In the genomic region with DNA sequence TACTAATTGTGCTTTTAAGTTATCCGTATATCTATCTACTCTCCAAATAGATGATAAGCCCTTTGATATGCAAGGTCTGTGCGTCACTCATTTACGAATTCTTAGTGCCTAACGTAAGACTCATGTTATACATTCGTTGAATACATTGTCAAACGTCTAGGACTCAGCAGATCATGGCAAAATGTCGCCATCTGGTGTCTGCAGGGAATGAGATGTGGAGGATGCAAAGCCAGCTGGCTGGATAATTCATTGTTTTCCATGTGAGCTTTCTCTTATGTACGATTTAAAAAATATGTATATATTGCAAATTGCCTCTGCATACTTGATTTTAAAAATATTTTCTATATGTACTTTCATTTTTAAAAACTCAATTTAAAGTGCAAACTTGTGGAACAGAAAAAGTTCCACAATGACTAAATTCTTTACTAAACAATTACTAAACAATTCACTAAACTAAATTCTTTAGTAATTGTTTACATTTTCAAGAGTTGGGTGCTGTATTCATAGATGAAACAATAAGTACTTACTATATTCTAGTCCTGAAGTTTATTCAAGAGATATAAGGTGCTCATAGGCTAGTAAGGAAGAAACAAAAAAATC, we compare ENCODE assay signal across 1 cellular context.
TF ChIP-seq lines count a peak whose summit lies in the region.

No MANE protein-coding gene starts in this region.

TF ChIP-seq in IMR-90, 13 proteins besides CTCF, POLR2A, EP300 and RAD21:
- TF ChIP-seq, protein P1, sequence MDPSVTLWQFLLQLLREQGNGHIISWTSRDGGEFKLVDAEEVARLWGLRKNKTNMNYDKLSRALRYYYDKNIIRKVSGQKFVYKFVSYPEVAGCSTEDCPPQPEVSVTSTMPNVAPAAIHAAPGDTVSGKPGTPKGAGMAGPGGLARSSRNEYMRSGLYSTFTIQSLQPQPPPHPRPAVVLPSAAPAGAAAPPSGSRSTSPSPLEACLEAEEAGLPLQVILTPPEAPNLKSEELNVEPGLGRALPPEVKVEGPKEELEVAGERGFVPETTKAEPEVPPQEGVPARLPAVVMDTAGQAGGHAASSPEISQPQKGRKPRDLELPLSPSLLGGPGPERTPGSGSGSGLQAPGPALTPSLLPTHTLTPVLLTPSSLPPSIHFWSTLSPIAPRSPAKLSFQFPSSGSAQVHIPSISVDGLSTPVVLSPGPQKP (IDR thresholded peaks at IDR 0.05; ENCODE audit: borderline replicate concordance, low read depth, low read length): no peak
- no peak for TF ChIP-seq CHD1 (IDR thresholded peaks at IDR 0.05; ENCODE audit: low read depth, low read length)
- TF ChIP-seq SMC3 (IDR thresholded peaks at IDR 0.05; ENCODE audit: low read depth, low read length): peak; percentile 88
- TF ChIP-seq RCOR1 (IDR thresholded peaks at IDR 0.05; ENCODE audit: insufficient replicate concordance, low read length): no peak
- TF ChIP-seq NFE2L2 (IDR thresholded peaks at IDR 0.05; ENCODE audit: low read depth, low read length): no peak
